ENCODE assay signal across 8 cellular contexts in the genomic region with DNA sequence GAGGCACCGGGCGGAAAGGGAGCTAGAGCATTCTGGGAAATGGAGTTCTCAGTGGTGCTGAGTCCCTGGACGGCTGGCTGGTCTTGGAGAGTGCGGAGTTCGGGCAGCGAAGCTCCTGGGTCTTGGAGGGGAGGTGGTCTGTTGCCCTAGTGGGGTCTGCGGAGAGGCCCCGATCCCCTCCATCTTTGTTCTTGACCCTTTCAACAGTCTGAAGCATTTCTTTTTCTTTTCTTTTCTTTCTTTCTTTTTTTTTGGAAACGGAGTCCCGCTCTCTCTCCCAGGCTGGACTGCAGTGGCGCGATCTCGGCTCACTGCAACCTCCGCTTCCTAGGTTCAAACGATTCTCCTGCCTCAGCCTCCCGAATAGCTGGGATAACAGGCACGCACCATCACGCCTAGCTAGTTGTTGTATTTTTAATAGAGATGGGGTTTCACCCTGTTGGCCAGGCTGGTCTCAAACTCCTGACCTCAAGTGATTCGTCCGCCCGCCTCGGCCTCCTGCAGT. TPM values are rescaled to one million over a fixed set of nuclear protein-coding genes. Genes with fewer than 3 reads are reported as not detected.
DNase-seq lines count a peak whose midpoint lies in the region; ATAC-seq, FAIRE-seq and TF ChIP-seq lines count a peak whose summit lies in the region.

No MANE protein-coding gene starts in this region.

- H3K9ac ChIP-seq in PC-3 (ENCODE audit: low read length): no peak overlapping the region
- H3K9ac ChIP-seq in endothelial cell of umbilical vein (replicated peaks; ENCODE audit: extremely low read depth, insufficient read depth, low read length): no peak overlapping the region

- peak overlapping the region; percentile 81 for H3K4me2 ChIP-seq in PC-3 (ENCODE audit: low read length)
- peak overlapping the region; percentile 64 for H3K4me2 ChIP-seq in endothelial cell of umbilical vein (ENCODE audit: insufficient read depth, low read length)

- H3K36me3 Mint-ChIP-seq in CD4-positive, alpha-beta T cell (ENCODE audit: low read depth): peaks cover 23% of the 10 kb centered on the region

- no peaks in the 10 kb centered on the region for H3K9me1 ChIP-seq in endothelial cell of umbilical vein (replicated peaks; ENCODE audit: control insufficient read depth, extremely low read depth, insufficient read depth, low read length)

- no peak for TF ChIP-seq CTCF in CD4-positive, alpha-beta T cell (IDR thresholded peaks at IDR 0.05)
- TF ChIP-seq CTCF in PC-3 (conservative IDR thresholded peaks at IDR 0.05; ENCODE audit: low read depth, low read length): no peak
- no peak for TF ChIP-seq CTCF in endothelial cell of umbilical vein (IDR thresholded peaks at IDR 0.05; ENCODE audit: extremely low read depth in 1 of 2, insufficient read depth in 1 of 2, low read depth in 1 of 2, low read length in 2 of 2)
- no peak for TF ChIP-seq CTCF in neutrophil (IDR thresholded peaks at IDR 0.05)
- no peak for TF ChIP-seq CTCF in GM13976 (IDR thresholded peaks at IDR 0.05; ENCODE audit: borderline replicate concordance, control extremely low read depth, extremely low read depth, insufficient read depth, missing control alignments)

- peaks cover 34% of the 10 kb centered on the region for H3K4me1 Mint-ChIP-seq in CD4-positive, alpha-beta T cell (ENCODE audit: low read depth)

- H3K27me3 ChIP-seq in CD4-positive, alpha-beta T cell (ENCODE audit: control insufficient read depth, insufficient read depth, low read length): peaks cover 13% of the 10 kb centered on the region
- H3K27me3 ChIP-seq in PC-3 (ENCODE audit: low read length) (peaks cover 13% of the 10 kb centered on the region), endothelial cell of umbilical vein (ENCODE audit: control insufficient read depth in 2 of 2, insufficient read depth in 2 of 2, low read length in 2 of 2) (peaks cover 22 to 23% of the 10 kb centered on the region in 2 experiments), neutrophil (peaks cover 50% of the 10 kb centered on the region)

- H3F3A ChIP-seq in PC-3 (ENCODE audit: low read length, unreplicated experiment): no peaks in the 10 kb centered on the region

- peaks cover 23% of the 10 kb centered on the region for H3K79me2 ChIP-seq in PC-3 (ENCODE audit: low read length)
- H3K79me2 ChIP-seq in endothelial cell of umbilical vein (ENCODE audit: control insufficient read depth, insufficient read depth, low read length): peaks cover 29% of the 10 kb centered on the region

- dilution Hi-C loops in endothelial cell of umbilical vein (cut with MboI; ENCODE audit: extremely low pct_ligation_motif_present, low sequenced_read_pairs): no loop called here

- no peaks in the 10 kb centered on the region for H3K9me2 ChIP-seq in PC-3 (replicated peaks; ENCODE audit: low read length)

- H3K27ac Mint-ChIP-seq in CD4-positive, alpha-beta T cell: peak overlapping the region; percentile 83

- no peak overlapping the region for H3K27ac ChIP-seq in CD4-positive, alpha-beta T cell (ENCODE audit: low read depth, low read length)
- H3K27ac ChIP-seq in PC-3 (ENCODE audit: low read length) (no peak overlapping the region), endothelial cell of umbilical vein (ENCODE audit: insufficient read depth, low read depth, low read length) (no peak overlapping the region), neutrophil (peak overlapping the region; percentile 73)

- no peaks in the 10 kb centered on the region for H4K20me1 ChIP-seq in PC-3 (ENCODE audit: low read length)
- H4K20me1 ChIP-seq in endothelial cell of umbilical vein (replicated peaks; ENCODE audit: control insufficient read depth, extremely low read depth, insufficient read depth, low read length): no peaks in the 10 kb centered on the region

- H3K4me3 Mint-ChIP-seq in CD4-positive, alpha-beta T cell: peak overlapping the region; percentile 99

- no peaks in the 10 kb centered on the region for H3K9me3 Mint-ChIP-seq in CD4-positive, alpha-beta T cell

- no peak for FAIRE-seq in endothelial cell of umbilical vein (lab: Jason Lieb, UNC)

- no peak for TF ChIP-seq POLR2A in endothelial cell of umbilical vein (IDR thresholded peaks at IDR 0.05; ENCODE audit: low read depth, low read length)

- H3K4me1 ChIP-seq in PC-3 (ENCODE audit: insufficient read depth, low read length) (no peaks in the 10 kb centered on the region), endothelial cell of umbilical vein (ENCODE audit: control insufficient read depth, extremely low read depth, insufficient read depth, low read length) (peaks cover 4% of the 10 kb centered on the region), neutrophil (ENCODE audit: control insufficient read depth in 1 of 2, insufficient read depth in 1 of 2, low read depth in 1 of 2, low read length in 1 of 2) (peaks cover 18 to 20% of the 10 kb centered on the region in 2 experiments)

- BruUV-seq in PC-3 (replicated peaks; lab: Mats Ljungman, UMichigan) (no TSS peak), endothelial cell of umbilical vein (replicated peaks; lab: Mats Ljungman, UMichigan) (no TSS peak)

- H3K9me3 ChIP-seq in CD4-positive, alpha-beta T cell (ENCODE audit: control insufficient read depth, low read length): no peaks in the 10 kb centered on the region
- no peaks in the 10 kb centered on the region for H3K9me3 ChIP-seq in PC-3 (ENCODE audit: low read length)
- no peaks in the 10 kb centered on the region for H3K9me3 ChIP-seq in endothelial cell of umbilical vein (replicated peaks; ENCODE audit: control insufficient read depth, insufficient read depth, low read length)
- no peaks in the 10 kb centered on the region for H3K9me3 ChIP-seq in neutrophil

- DNase-seq in CD4-positive, alpha-beta T cell: no peak
- DNase-seq in PC-3 (no peak), endothelial cell of umbilical vein (ENCODE audit: low read depth, low spot score) (no peak), GM13976 (ENCODE audit: low spot score) (no peak), NCI-H1436 (lab: John Stamatoyannopoulos, UW) (no peak)

- H3K36me3 ChIP-seq in PC-3 (ENCODE audit: low read depth, low read length) (peaks cover 2% of the 10 kb centered on the region; the same call in 1 of the 2 replicates), endothelial cell of umbilical vein (ENCODE audit: control insufficient read depth in 2 of 2, extremely low read depth in 1 of 2, insufficient read depth in 2 of 2, low read length in 2 of 2) (peaks cover 2 to 4% of the 10 kb centered on the region in 2 experiments), neutrophil (no peaks in the 10 kb centered on the region)

- in situ Hi-C loops in GM13976 (cut with MboI; ENCODE audit: low sequenced_read_pairs, unreplicated experiment): no loop called here

- intact Hi-C loops in CD4-positive, alpha-beta T cell (cut with DNase I, micrococcal nuclease): loop anchor here (1.0 to 10.0 kb wide), 8 partner anchors 23 to 909 kb away; a partner anchor contains a TSS
- intact Hi-C loops in PC-3 (cut with micrococcal nuclease): loop anchor here (2.0 kb wide), 1 partner anchor 19 kb away; no protein-coding TSS in a partner anchor
- intact Hi-C loops in endothelial cell of umbilical vein (cut with micrococcal nuclease): loop anchor here (1.0 kb wide), 2 partner anchors 20 to 46 kb away; no protein-coding TSS in a partner anchor

- CTCF ChIA-PET in CD4-positive, alpha-beta T cell (lab: Charles Lee): interaction anchor here (0.8 to 2.7 kb wide), 10 partner anchors 10 to 378 kb away, joined by 3 to 14 read pairs (median 6); a partner anchor contains a TSS
- CTCF ChIA-PET in PC-3 (lab: Charles Lee): interaction anchor here (0.6 to 1.6 kb wide), 5 partner anchors 8 to 334 kb away, joined by 3 to 9 read pairs (median 6); a partner anchor contains a TSS
- CTCF ChIA-PET in endothelial cell of umbilical vein (lab: Charles Lee): interaction anchor here (0.8 to 2.6 kb wide), 15 partner anchors 13 to 215 kb away, joined by 3 to 24 read pairs (median 4); a partner anchor contains a TSS

- peak overlapping the region; percentile 62; the same call in 1 of the 2 replicates for H2AFZ ChIP-seq in PC-3 (ENCODE audit: low read length)
- peak overlapping the region; percentile 62 for H2AFZ ChIP-seq in endothelial cell of umbilical vein (ENCODE audit: low read depth, low read length)

- H3K4me3 ChIP-seq in PC-3 (ENCODE audit: low read length): peak overlapping the region; percentile 82
- H3K4me3 ChIP-seq in endothelial cell of umbilical vein (replicated peaks in 1 of 3; ENCODE audit: insufficient read depth in 1 of 3, low read depth in 1 of 3, low read length in 3 of 3): peak overlapping the region in 2 of 3 experiments; percentile 16 to 31
- H3K4me3 ChIP-seq in neutrophil (ENCODE audit: low read depth in 1 of 2, low read length in 1 of 2): peak overlapping the region; percentile 78 to 87

- ATAC-seq in CD4-positive, alpha-beta T cell (ENCODE audit: poor library complexity): no peak
- ATAC-seq in PC-3 (no peak), GM21529 (IDR thresholded peaks at IDR 0.05; ENCODE audit: unreplicated experiment) (no peak), HG03159 (IDR thresholded peaks at IDR 0.05; ENCODE audit: unreplicated experiment) (no peak)

- H3K27me3 Mint-ChIP-seq in CD4-positive, alpha-beta T cell: peaks cover 29% of the 10 kb centered on the region

- POLR2A ChIA-PET in CD4-positive, alpha-beta T cell (lab: Charles Lee): interaction anchor here (0.6 to 2.4 kb wide), 15 partner anchors 22 to 1412 kb away, joined by 3 to 37 read pairs (median 4); a partner anchor contains a TSS
- POLR2A ChIA-PET in PC-3 (lab: Charles Lee; ENCODE audit: unreplicated experiment) (interaction anchor here (0.5 to 0.6 kb wide), 2 partner anchors 70 to 171 kb away, joined by 3 to 4 read pairs; a partner anchor contains a TSS), endothelial cell of umbilical vein (lab: Charles Lee) (interaction anchor here (0.7 to 0.9 kb wide), 2 partner anchors 93 to 94 kb away, joined by 3 to 7 read pairs; a partner anchor contains a TSS)

RNA-seq across cellular contexts. Expression of a gene that starts 0.4 kb away (rescaled TPM):
- total RNA-seq in CD4-positive, alpha-beta T cell: 10 to 100 TPM; 63.3 to 65.0 TPM
- total RNA-seq in PC-3 (2014; rRNA removed) (36.6 and 67.3 TPM in 2 replicates), endothelial cell of umbilical vein (94.5 and 95.7 TPM in 2 replicates)
- polyA plus RNA-seq in endothelial cell of umbilical vein: 89.8 and 104 TPM in 2 replicates
- 72.6 and 78.3 TPM in 2 replicates for polyA plus RNA-seq in endothelial cell of umbilical vein (2011; cell fraction: cytosol; rRNA removed)
- 199 and 231 TPM in 2 replicates for polyA plus RNA-seq in endothelial cell of umbilical vein (2011; cell fraction: nucleus; rRNA removed)
- 56.8 and 66.9 TPM in 2 replicates for polyA plus RNA-seq in endothelial cell of umbilical vein (2012)
- 110 and 130 TPM in 2 replicates for polyA minus RNA-seq in endothelial cell of umbilical vein
- polyA minus RNA-seq in endothelial cell of umbilical vein (2011; cell fraction: cytosol; rRNA and poly(A)+ RNA removed): 47.6 TPM
- polyA minus RNA-seq in endothelial cell of umbilical vein (2011; cell fraction: nucleus; rRNA and poly(A)+ RNA removed): 58.9 and 68.7 TPM in 2 replicates

RNA-seq across cellular contexts. Expression of a gene that starts 0.7 kb away (rescaled TPM):
- not detected for total RNA-seq in CD4-positive, alpha-beta T cell
- total RNA-seq in PC-3 (2014; rRNA removed) (0.33 and 0.40 TPM in 2 replicates), endothelial cell of umbilical vein (not detected in 2 replicates)
- 0.06 TPM in 2 replicates for polyA plus RNA-seq in endothelial cell of umbilical vein
- polyA plus RNA-seq in endothelial cell of umbilical vein (2011; cell fraction: cytosol; rRNA removed): 0.04 and 0.06 TPM in 2 replicates
- 0.12 TPM in 1 of 2 replicates, not detected in the other for polyA plus RNA-seq in endothelial cell of umbilical vein (2011; cell fraction: nucleus; rRNA removed)
- not detected in 2 replicates for polyA plus RNA-seq in endothelial cell of umbilical vein (2012)
- polyA minus RNA-seq in endothelial cell of umbilical vein: 0.25 TPM in 1 of 2 replicates, not detected in the other
- not detected for polyA minus RNA-seq in endothelial cell of umbilical vein (2011; cell fraction: cytosol; rRNA and poly(A)+ RNA removed)
- polyA minus RNA-seq in endothelial cell of umbilical vein (2011; cell fraction: nucleus; rRNA and poly(A)+ RNA removed): not detected in 2 replicates

RNA-seq across cellular contexts. Expression of a gene that starts 22.6 kb away (rescaled TPM):
- 10 to 100 TPM; 21.0 to 21.6 TPM for total RNA-seq in CD4-positive, alpha-beta T cell
- total RNA-seq in PC-3 (2014; rRNA removed) (31.5 and 38.6 TPM in 2 replicates), endothelial cell of umbilical vein (17.1 and 17.5 TPM in 2 replicates)
- 12.3 and 16.6 TPM in 2 replicates for polyA plus RNA-seq in endothelial cell of umbilical vein
- 7.2 and 10.9 TPM in 2 replicates for polyA plus RNA-seq in endothelial cell of umbilical vein (2011; cell fraction: cytosol; rRNA removed)
- polyA plus RNA-seq in endothelial cell of umbilical vein (2011; cell fraction: nucleus; rRNA removed): 4.3 and 4.4 TPM in 2 replicates
- polyA plus RNA-seq in endothelial cell of umbilical vein (2012): 6.3 and 11.4 TPM in 2 replicates
- polyA minus RNA-seq in endothelial cell of umbilical vein: 6.5 and 8.5 TPM in 2 replicates
- polyA minus RNA-seq in endothelial cell of umbilical vein (2011; cell fraction: cytosol; rRNA and poly(A)+ RNA removed): 18.9 TPM
- 3.5 and 6.5 TPM in 2 replicates for polyA minus RNA-seq in endothelial cell of umbilical vein (2011; cell fraction: nucleus; rRNA and poly(A)+ RNA removed)

RNA-seq across cellular contexts. Expression of a gene that starts 39.0 kb away (rescaled TPM):
- total RNA-seq in CD4-positive, alpha-beta T cell: 1 to 10 TPM; 4.1 to 4.7 TPM
- 5.4 and 12.0 TPM in 2 replicates for total RNA-seq in PC-3 (2014; rRNA removed)
- 9.0 and 9.6 TPM in 2 replicates for total RNA-seq in endothelial cell of umbilical vein
- 3.9 TPM in 2 replicates for polyA plus RNA-seq in endothelial cell of umbilical vein
- polyA plus RNA-seq in endothelial cell of umbilical vein (2011; cell fraction: cytosol; rRNA removed): 2.0 and 2.8 TPM in 2 replicates
- 2.8 and 3.5 TPM in 2 replicates for polyA plus RNA-seq in endothelial cell of umbilical vein (2011; cell fraction: nucleus; rRNA removed)
- 6.0 and 7.5 TPM in 2 replicates for polyA plus RNA-seq in endothelial cell of umbilical vein (2012)
- 1.1 and 1.2 TPM in 2 replicates for polyA minus RNA-seq in endothelial cell of umbilical vein
- polyA minus RNA-seq in endothelial cell of umbilical vein (2011; cell fraction: cytosol; rRNA and poly(A)+ RNA removed): 2.0 TPM
- 0.72 and 1.3 TPM in 2 replicates for polyA minus RNA-seq in endothelial cell of umbilical vein (2011; cell fraction: nucleus; rRNA and poly(A)+ RNA removed)

RNA-seq across cellular contexts. Expression of a gene that starts 48.3 kb away (rescaled TPM):
- under 1 TPM; 0.17 to 0.25 TPM for total RNA-seq in CD4-positive, alpha-beta T cell
- total RNA-seq in PC-3 (2014; rRNA removed) (0.12 TPM in 1 of 2 replicates, not detected in the other), endothelial cell of umbilical vein (0.25 and 0.62 TPM in 2 replicates)
- polyA plus RNA-seq in endothelial cell of umbilical vein: 0.03 TPM in 1 of 2 replicates, not detected in the other
- not detected in 2 replicates for polyA plus RNA-seq in endothelial cell of umbilical vein (2011; cell fraction: cytosol; rRNA removed)
- 0.20 and 0.21 TPM in 2 replicates for polyA plus RNA-seq in endothelial cell of umbilical vein (2011; cell fraction: nucleus; rRNA removed)
- polyA plus RNA-seq in endothelial cell of umbilical vein (2012): not detected in 2 replicates
- 0.08 TPM in 1 of 2 replicates, not detected in the other for polyA minus RNA-seq in endothelial cell of umbilical vein
- not detected for polyA minus RNA-seq in endothelial cell of umbilical vein (2011; cell fraction: cytosol; rRNA and poly(A)+ RNA removed)
- polyA minus RNA-seq in endothelial cell of umbilical vein (2011; cell fraction: nucleus; rRNA and poly(A)+ RNA removed): 0.29 and 0.82 TPM in 2 replicates

Comparison
In these comparisons a context has a peak if more than half of its experiments do, and no peak if none do; other contexts are left out.
1. H3K4me3 ChIP-seq: peak in every context shown above with its lines; median percentile 82 in neutrophil; 82 in PC-3; 24 in endothelial cell of umbilical vein.